In genomic region chr6:157966597-157966977, GRCh38 we compare ENCODE assay signal across 1 cellular context.
TF ChIP-seq lines count a peak whose summit lies in the region.

No MANE protein-coding gene starts in this region.

TF ChIP-seq in H1, 55 proteins besides CTCF, POLR2A, EP300 and RAD21 (continued from another document):
- TF ChIP-seq EZH2 (IDR thresholded peaks at IDR 0.05; ENCODE audit: low read depth, low read length, severe bottlenecking) = no peak
- TF ChIP-seq, protein P1, sequence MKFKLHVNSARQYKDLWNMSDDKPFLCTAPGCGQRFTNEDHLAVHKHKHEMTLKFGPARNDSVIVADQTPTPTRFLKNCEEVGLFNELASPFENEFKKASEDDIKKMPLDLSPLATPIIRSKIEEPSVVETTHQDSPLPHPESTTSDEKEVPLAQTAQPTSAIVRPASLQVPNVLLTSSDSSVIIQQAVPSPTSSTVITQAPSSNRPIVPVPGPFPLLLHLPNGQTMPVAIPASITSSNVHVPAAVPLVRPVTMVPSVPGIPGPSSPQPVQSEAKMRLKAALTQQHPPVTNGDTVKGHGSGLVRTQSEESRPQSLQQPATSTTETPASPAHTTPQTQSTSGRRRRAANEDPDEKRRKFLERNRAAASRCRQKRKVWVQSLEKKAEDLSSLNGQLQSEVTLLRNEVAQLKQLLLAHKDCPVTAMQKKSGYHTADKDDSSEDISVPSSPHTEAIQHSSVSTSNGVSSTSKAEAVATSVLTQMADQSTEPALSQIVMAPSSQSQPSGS (IDR thresholded peaks at IDR 0.05; ENCODE audit: low read length) = no peak
TF ChIP-seq in H1: peak in this region for 0.
